1 cellular context compared by ENCODE assay signal in genomic region chr3:46400000-46400734, GRCh38.
TF ChIP-seq lines count a peak whose summit lies in the region.

No MANE protein-coding gene starts in this region.

TF ChIP-seq in K562, 482 proteins besides CTCF, POLR2A, EP300 and RAD21 (continued from another document and continues in another):
- no peak for TF ChIP-seq PRMT5 (CRISPR knock-in tag; IDR thresholded peaks at IDR 0.05)
- peak; percentile 76; the same call in 1 of the 2 replicates for TF ChIP-seq ZNF644 (tag; IDR thresholded peaks at IDR 0.05; ENCODE audit: low read depth)
- no peak for TF ChIP-seq ZBED1 (IDR thresholded peaks at IDR 0.05)
- TF ChIP-seq SRF (CRISPR knock-in tag; IDR thresholded peaks at IDR 0.05) = 0 out of 4 replicates have a peak, but pooled peaks of 1 of the 2 experiments have one; percentile 19
- TF ChIP-seq, protein P1, sequence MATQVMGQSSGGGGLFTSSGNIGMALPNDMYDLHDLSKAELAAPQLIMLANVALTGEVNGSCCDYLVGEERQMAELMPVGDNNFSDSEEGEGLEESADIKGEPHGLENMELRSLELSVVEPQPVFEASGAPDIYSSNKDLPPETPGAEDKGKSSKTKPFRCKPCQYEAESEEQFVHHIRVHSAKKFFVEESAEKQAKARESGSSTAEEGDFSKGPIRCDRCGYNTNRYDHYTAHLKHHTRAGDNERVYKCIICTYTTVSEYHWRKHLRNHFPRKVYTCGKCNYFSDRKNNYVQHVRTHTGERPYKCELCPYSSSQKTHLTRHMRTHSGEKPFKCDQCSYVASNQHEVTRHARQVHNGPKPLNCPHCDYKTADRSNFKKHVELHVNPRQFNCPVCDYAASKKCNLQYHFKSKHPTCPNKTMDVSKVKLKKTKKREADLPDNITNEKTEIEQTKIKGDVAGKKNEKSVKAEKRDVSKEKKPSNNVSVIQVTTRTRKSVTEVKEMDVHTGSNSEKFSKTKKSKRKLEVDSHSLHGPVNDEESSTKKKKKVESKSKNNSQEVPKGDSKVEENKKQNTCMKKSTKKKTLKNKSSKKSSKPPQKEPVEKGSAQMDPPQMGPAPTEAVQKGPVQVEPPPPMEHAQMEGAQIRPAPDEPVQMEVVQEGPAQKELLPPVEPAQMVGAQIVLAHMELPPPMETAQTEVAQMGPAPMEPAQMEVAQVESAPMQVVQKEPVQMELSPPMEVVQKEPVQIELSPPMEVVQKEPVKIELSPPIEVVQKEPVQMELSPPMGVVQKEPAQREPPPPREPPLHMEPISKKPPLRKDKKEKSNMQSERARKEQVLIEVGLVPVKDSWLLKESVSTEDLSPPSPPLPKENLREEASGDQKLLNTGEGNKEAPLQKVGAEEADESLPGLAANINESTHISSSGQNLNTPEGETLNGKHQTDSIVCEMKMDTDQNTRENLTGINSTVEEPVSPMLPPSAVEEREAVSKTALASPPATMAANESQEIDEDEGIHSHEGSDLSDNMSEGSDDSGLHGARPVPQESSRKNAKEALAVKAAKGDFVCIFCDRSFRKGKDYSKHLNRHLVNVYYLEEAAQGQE (CRISPR knock-in tag; IDR thresholded peaks at IDR 0.05; ENCODE audit: low read depth) = 0 out of 2 replicates have a peak, but pooled peaks have one; percentile 75
- TF ChIP-seq HMG20A (CRISPR knock-in tag; conservative IDR thresholded peaks at IDR 0.05) = peak; percentile 88
- TF ChIP-seq NCOA6 (IDR thresholded peaks at IDR 0.05) = no peak
- TF ChIP-seq TCFL5 (CRISPR knock-in tag; conservative IDR thresholded peaks at IDR 0.05) = no peak
- TF ChIP-seq ETV6 (IDR thresholded peaks at IDR 0.05; ENCODE audit: borderline replicate concordance in 1 of 2, low read depth in 2 of 2, low read length in 1 of 2) = no peak
- TF ChIP-seq ETV6 (CRISPR knock-in tag; IDR thresholded peaks at IDR 0.05; ENCODE audit: borderline replicate concordance) = no peak
- TF ChIP-seq ZNF717 (CRISPR knock-in tag; IDR thresholded peaks at IDR 0.05) = no peak
- TF ChIP-seq L3MBTL2 (IDR thresholded peaks at IDR 0.05) = peak; percentile 23; the same call in 1 of the 2 replicates
- TF ChIP-seq NFIX (CRISPR knock-in tag; IDR thresholded peaks at IDR 0.05; ENCODE audit: low read depth) = no peak
- TF ChIP-seq, protein P2, sequence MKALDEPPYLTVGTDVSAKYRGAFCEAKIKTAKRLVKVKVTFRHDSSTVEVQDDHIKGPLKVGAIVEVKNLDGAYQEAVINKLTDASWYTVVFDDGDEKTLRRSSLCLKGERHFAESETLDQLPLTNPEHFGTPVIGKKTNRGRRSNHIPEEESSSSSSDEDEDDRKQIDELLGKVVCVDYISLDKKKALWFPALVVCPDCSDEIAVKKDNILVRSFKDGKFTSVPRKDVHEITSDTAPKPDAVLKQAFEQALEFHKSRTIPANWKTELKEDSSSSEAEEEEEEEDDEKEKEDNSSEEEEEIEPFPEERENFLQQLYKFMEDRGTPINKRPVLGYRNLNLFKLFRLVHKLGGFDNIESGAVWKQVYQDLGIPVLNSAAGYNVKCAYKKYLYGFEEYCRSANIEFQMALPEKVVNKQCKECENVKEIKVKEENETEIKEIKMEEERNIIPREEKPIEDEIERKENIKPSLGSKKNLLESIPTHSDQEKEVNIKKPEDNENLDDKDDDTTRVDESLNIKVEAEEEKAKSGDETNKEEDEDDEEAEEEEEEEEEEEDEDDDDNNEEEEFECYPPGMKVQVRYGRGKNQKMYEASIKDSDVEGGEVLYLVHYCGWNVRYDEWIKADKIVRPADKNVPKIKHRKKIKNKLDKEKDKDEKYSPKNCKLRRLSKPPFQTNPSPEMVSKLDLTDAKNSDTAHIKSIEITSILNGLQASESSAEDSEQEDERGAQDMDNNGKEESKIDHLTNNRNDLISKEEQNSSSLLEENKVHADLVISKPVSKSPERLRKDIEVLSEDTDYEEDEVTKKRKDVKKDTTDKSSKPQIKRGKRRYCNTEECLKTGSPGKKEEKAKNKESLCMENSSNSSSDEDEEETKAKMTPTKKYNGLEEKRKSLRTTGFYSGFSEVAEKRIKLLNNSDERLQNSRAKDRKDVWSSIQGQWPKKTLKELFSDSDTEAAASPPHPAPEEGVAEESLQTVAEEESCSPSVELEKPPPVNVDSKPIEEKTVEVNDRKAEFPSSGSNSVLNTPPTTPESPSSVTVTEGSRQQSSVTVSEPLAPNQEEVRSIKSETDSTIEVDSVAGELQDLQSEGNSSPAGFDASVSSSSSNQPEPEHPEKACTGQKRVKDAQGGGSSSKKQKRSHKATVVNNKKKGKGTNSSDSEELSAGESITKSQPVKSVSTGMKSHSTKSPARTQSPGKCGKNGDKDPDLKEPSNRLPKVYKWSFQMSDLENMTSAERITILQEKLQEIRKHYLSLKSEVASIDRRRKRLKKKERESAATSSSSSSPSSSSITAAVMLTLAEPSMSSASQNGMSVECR (CRISPR knock-in tag; IDR thresholded peaks at IDR 0.05) = 0 out of 2 replicates have a peak, but pooled peaks have one; percentile 32
- peak; percentile 99 for TF ChIP-seq DACH1 (IDR thresholded peaks at IDR 0.05; ENCODE audit: partially characterized antibody)
- TF ChIP-seq HLTF (IDR thresholded peaks at IDR 0.05) = no peak
- TF ChIP-seq, protein P3, sequence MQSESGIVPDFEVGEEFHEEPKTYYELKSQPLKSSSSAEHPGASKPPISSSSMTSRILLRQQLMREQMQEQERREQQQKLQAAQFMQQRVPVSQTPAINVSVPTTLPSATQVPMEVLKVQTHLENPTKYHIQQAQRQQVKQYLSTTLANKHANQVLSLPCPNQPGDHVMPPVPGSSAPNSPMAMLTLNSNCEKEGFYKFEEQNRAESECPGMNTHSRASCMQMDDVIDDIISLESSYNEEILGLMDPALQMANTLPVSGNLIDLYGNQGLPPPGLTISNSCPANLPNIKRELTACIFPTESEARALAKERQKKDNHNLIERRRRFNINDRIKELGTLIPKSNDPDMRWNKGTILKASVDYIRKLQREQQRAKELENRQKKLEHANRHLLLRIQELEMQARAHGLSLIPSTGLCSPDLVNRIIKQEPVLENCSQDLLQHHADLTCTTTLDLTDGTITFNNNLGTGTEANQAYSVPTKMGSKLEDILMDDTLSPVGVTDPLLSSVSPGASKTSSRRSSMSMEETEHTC (IDR thresholded peaks at IDR 0.05) = no peak
- TF ChIP-seq, protein P4, sequence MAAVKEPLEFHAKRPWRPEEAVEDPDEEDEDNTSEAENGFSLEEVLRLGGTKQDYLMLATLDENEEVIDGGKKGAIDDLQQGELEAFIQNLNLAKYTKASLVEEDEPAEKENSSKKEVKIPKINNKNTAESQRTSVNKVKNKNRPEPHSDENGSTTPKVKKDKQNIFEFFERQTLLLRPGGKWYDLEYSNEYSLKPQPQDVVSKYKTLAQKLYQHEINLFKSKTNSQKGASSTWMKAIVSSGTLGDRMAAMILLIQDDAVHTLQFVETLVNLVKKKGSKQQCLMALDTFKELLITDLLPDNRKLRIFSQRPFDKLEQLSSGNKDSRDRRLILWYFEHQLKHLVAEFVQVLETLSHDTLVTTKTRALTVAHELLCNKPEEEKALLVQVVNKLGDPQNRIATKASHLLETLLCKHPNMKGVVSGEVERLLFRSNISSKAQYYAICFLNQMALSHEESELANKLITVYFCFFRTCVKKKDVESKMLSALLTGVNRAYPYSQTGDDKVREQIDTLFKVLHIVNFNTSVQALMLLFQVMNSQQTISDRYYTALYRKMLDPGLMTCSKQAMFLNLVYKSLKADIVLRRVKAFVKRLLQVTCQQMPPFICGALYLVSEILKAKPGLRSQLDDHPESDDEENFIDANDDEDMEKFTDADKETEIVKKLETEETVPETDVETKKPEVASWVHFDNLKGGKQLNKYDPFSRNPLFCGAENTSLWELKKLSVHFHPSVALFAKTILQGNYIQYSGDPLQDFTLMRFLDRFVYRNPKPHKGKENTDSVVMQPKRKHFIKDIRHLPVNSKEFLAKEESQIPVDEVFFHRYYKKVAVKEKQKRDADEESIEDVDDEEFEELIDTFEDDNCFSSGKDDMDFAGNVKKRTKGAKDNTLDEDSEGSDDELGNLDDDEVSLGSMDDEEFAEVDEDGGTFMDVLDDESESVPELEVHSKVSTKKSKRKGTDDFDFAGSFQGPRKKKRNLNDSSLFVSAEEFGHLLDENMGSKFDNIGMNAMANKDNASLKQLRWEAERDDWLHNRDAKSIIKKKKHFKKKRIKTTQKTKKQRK (IDR thresholded peaks at IDR 0.05; ENCODE audit: borderline replicate concordance, low read depth, low read length) = no peak
- peak in 1 of 2 experiments; percentile 38; a peak in 1 of 4 replicates for TF ChIP-seq FOXA3 (CRISPR knock-in tag; conservative IDR thresholded peaks at IDR 0.05 in 1 of 2, IDR thresholded peaks at IDR 0.05 in 1 of 2)
- no peak for TF ChIP-seq ZNF133 (CRISPR knock-in tag; IDR thresholded peaks at IDR 0.05)
- TF ChIP-seq GABPB2 (CRISPR knock-in tag; conservative IDR thresholded peaks at IDR 0.05) = no peak
- peak; percentile 44; the same call in 1 of the 2 replicates for TF ChIP-seq NR2C1 (IDR thresholded peaks at IDR 0.05)
- peak; percentile 68 for TF ChIP-seq NR2C1 (tag; IDR thresholded peaks at IDR 0.05)
- no peak for TF ChIP-seq FOXA1 (IDR thresholded peaks at IDR 0.05; ENCODE audit: borderline replicate concordance)
- TF ChIP-seq MAFK (IDR thresholded peaks at IDR 0.05; ENCODE audit: low read length) = peak; percentile 65
- TF ChIP-seq WHSC1 (IDR thresholded peaks at IDR 0.05; ENCODE audit: low read length) = no peak
- no peak for TF ChIP-seq SMAD3 (CRISPR knock-in tag; conservative IDR thresholded peaks at IDR 0.05)
- no peak for TF ChIP-seq E2F6 (IDR thresholded peaks at IDR 0.05; ENCODE audit: borderline replicate concordance in 1 of 2, extremely low read depth in 1 of 2, insufficient read depth in 1 of 2, insufficient read length in 1 of 2, low read depth in 1 of 2, low read length in 1 of 2, poor library complexity in 1 of 2, severe bottlenecking in 1 of 2)
- TF ChIP-seq MAZ (CRISPR knock-in tag; conservative IDR thresholded peaks at IDR 0.05 in 1 of 2, IDR thresholded peaks at IDR 0.05 in 1 of 2) = peak; percentile 26 to 75; a peak in 3 of 4 replicates
- no peak for TF ChIP-seq RBM15 (IDR thresholded peaks at IDR 0.05; ENCODE audit: insufficient read depth, low read length)
- TF ChIP-seq ILK (tag; IDR thresholded peaks at IDR 0.05; ENCODE audit: borderline replicate concordance, low read depth) = no peak
- TF ChIP-seq LEF1 (IDR thresholded peaks at IDR 0.05) = peak; percentile 84
- TF ChIP-seq DEAF1 (CRISPR knock-in tag; IDR thresholded peaks at IDR 0.05) = peak; percentile 29; the same call in 1 of the 2 replicates
- TF ChIP-seq MTA1 (IDR thresholded peaks at IDR 0.05; ENCODE audit: borderline replicate concordance) = peak; percentile 85; the same call in 1 of the 2 replicates
- no peak for TF ChIP-seq ZNF217 (CRISPR knock-in tag; IDR thresholded peaks at IDR 0.05)
- TF ChIP-seq PYGO2 (tag; IDR thresholded peaks at IDR 0.05) = no peak
- no peak for TF ChIP-seq ZNF696 (CRISPR knock-in tag; conservative IDR thresholded peaks at IDR 0.05)
- TF ChIP-seq TCF3 (CRISPR knock-in tag; IDR thresholded peaks at IDR 0.05) = peak; percentile 83
- no peak for TF ChIP-seq ZNF436 (CRISPR knock-in tag; IDR thresholded peaks at IDR 0.05)
- TF ChIP-seq NBN (IDR thresholded peaks at IDR 0.05; ENCODE audit: low read depth) = no peak
- TF ChIP-seq EGR1 (conservative IDR thresholded peaks at IDR 0.05) = peak; percentile 61
- TF ChIP-seq, protein P5, sequence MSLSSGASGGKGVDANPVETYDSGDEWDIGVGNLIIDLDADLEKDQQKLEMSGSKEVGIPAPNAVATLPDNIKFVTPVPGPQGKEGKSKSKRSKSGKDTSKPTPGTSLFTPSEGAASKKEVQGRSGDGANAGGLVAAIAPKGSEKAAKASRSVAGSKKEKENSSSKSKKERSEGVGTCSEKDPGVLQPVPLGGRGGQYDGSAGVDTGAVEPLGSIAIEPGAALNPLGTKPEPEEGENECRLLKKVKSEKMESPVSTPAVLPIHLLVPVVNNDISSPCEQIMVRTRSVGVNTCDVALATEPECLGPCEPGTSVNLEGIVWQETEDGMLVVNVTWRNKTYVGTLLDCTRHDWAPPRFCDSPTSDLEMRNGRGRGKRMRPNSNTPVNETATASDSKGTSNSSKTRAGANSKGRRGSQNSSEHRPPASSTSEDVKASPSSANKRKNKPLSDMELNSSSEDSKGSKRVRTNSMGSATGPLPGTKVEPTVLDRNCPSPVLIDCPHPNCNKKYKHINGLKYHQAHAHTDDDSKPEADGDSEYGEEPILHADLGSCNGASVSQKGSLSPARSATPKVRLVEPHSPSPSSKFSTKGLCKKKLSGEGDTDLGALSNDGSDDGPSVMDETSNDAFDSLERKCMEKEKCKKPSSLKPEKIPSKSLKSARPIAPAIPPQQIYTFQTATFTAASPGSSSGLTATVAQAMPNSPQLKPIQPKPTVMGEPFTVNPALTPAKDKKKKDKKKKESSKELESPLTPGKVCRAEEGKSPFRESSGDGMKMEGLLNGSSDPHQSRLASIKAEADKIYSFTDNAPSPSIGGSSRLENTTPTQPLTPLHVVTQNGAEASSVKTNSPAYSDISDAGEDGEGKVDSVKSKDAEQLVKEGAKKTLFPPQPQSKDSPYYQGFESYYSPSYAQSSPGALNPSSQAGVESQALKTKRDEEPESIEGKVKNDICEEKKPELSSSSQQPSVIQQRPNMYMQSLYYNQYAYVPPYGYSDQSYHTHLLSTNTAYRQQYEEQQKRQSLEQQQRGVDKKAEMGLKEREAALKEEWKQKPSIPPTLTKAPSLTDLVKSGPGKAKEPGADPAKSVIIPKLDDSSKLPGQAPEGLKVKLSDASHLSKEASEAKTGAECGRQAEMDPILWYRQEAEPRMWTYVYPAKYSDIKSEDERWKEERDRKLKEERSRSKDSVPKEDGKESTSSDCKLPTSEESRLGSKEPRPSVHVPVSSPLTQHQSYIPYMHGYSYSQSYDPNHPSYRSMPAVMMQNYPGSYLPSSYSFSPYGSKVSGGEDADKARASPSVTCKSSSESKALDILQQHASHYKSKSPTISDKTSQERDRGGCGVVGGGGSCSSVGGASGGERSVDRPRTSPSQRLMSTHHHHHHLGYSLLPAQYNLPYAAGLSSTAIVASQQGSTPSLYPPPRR (CRISPR knock-in tag; IDR thresholded peaks at IDR 0.05; ENCODE audit: borderline replicate concordance) = no peak
- TF ChIP-seq CREBBP (IDR thresholded peaks at IDR 0.05; ENCODE audit: low read depth, low read length) = no peak
- TF ChIP-seq EZH2 (IDR thresholded peaks at IDR 0.05; ENCODE audit: borderline replicate concordance, low read depth, low read length) = no peak
- peak; percentile 51; the same call in 1 of the 2 replicates for TF ChIP-seq MTA3 (IDR thresholded peaks at IDR 0.05; ENCODE audit: borderline replicate concordance)
- no peak for TF ChIP-seq CSDE1 (IDR thresholded peaks at IDR 0.05)
- no peak for TF ChIP-seq IRF2 (CRISPR knock-in tag; IDR thresholded peaks at IDR 0.05)
- peak; percentile 41; the same call in 1 of the 2 replicates for TF ChIP-seq STAT5A (IDR thresholded peaks at IDR 0.05; ENCODE audit: borderline replicate concordance, low read length)
